In the genomic region with DNA sequence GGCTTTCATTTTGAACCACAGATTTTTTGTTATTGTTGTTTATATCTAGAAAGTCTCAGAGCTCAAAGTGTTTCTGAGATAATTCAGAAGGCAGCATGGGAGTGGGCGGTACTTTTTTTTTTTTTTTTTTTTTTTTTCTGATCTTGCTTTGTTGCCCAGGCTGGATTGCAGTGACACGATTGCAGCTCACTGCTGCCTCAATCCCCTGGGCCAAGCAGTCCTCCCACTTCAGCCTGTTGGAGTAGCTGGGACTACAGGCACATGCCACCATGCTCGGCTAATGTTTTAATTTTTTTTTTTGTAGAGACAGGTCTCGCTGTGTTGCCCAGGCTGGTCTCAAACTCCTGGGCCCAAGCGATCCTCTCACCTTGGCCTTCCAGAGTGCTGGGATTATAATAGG, we compare ENCODE assay signal across 1 cellular context.
A peak's percentile ranks its signal among the peaks of the same experiment; 100 is the strongest.
TF ChIP-seq lines count a peak whose summit lies in the region.

No MANE protein-coding gene starts in this region.

TF ChIP-seq in HepG2, 621 proteins besides CTCF, POLR2A, EP300 and RAD21:
- TF ChIP-seq, protein P1, sequence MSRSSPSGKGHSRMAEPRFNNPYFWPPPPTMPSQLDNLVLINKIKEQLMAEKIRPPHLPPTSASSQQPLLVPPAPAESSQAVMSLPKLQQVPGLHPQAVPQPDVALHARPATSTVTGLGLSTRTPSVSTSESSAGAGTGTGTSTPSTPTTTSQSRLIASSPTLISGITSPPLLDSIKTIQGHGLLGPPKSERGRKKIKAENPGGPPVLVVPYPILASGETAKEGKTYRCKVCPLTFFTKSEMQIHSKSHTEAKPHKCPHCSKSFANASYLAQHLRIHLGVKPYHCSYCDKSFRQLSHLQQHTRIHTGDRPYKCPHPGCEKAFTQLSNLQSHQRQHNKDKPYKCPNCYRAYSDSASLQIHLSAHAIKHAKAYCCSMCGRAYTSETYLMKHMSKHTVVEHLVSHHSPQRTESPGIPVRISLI (CRISPR knock-in tag; IDR thresholded peaks at IDR 0.05; ENCODE audit: borderline replicate concordance) = peak; percentile 55; the same call in 1 of the 2 replicates
- TF ChIP-seq ZNF235 (CRISPR knock-in tag; IDR thresholded peaks at IDR 0.05; ENCODE audit: borderline replicate concordance) = no peak
